ENCODE assay signal across 17 cellular contexts in genomic region chr10:79321494-79321882, GRCh38. TPM values are rescaled to one million over a fixed set of nuclear protein-coding genes. Genes with fewer than 3 reads are reported as not detected.
DNase-seq lines count a peak whose midpoint lies in the region; ATAC-seq and TF ChIP-seq lines count a peak whose summit lies in the region.
"Had no signal": no experiment of that assay in that cellular context is flagged by ENCODE, and none has a peak within 500 bp of the region (broad histone marks: within the 10 kb centered on the region; RNA-seq: fewer than 3 reads in every experiment).

No MANE protein-coding gene starts in this region.

- H3K36me3 ChIP-seq in SJSA1: 0 out of 2 replicates have a peak, but pooled peaks cover 4% of the 10 kb centered on the region
- no peaks in the 10 kb centered on the region for H3K36me3 ChIP-seq in fibroblast of lung (ENCODE audit: control insufficient read depth, insufficient read depth, low read length)
- H3K36me3 ChIP-seq: gastrocnemius medialis, tibial artery had no signal

- H3K36me3 Mint-ChIP-seq in stimulated activated naive CD8-positive, alpha-beta T cell treated with anti-CD3 and anti-CD28 coated beads, Interleukin-15, Interleukin-2, amounts not matched to agents 100 ng/mL and 50 ng/mL, for 24 hours (ENCODE audit: low read depth): no peaks in the 10 kb centered on the region

- no peak for DNase-seq in stimulated activated naive CD8-positive, alpha-beta T cell treated with anti-CD3 and anti-CD28 coated beads, Interleukin-15, Interleukin-2, amounts not matched to agents 100 U/mL and 50 U/mL, for 24 hours
- DNase-seq in SJSA1 (ENCODE audit: low read depth in 1 of 2, low spot score in 2 of 2) (no peak), fibroblast of lung (ENCODE audit: low read depth in 2 of 2) (no peak), kidney glomerular epithelial cell (lab: John Stamatoyannopoulos, UW) (no peak), DMS53 treated with DMSO at 0.1 percent for 48 hours (lab: John Stamatoyannopoulos, UW; ENCODE audit: unreplicated experiment) (no peak)
- DNase-seq in activated naive CD4-positive, alpha-beta T cell treated with anti-CD3 and anti-CD28 coated beads, Interleukin-2, amount 50 U/mL, for 16 hours: no peak
- DNase-seq: activated CD8-positive, alpha-beta memory T cell treated with anti-CD3 and anti-CD28 coated beads for 24 hours; activated gamma-delta T cell; cortex of kidney; DMS153; gastrocnemius medialis; NCI-H524 treated with DMSO at 0.1 percent for 48 hours; tibial artery had no signal

- peaks cover 76% of the 10 kb centered on the region for H3K4me1 ChIP-seq in SJSA1 (replicated peaks)
- peaks cover 35% of the 10 kb centered on the region for H3K4me1 ChIP-seq in fibroblast of lung (ENCODE audit: control insufficient read depth, extremely low read depth, insufficient read depth, low read length)

- H4K20me1 ChIP-seq in fibroblast of lung (ENCODE audit: control insufficient read depth, extremely low read depth, insufficient read depth, low read length): no peaks in the 10 kb centered on the region

- H3K4me2 ChIP-seq in fibroblast of lung (ENCODE audit: extremely low read depth, insufficient read depth, low read length): no peak overlapping the region

- TF ChIP-seq CTCF in fibroblast of lung (conservative IDR thresholded peaks at IDR 0.05 in 1 of 2, IDR thresholded peaks at IDR 0.05 in 1 of 2; ENCODE audit: low read depth in 1 of 2, low read length in 2 of 2): no peak

- no peaks in the 10 kb centered on the region for H3K27me3 ChIP-seq in SJSA1 (replicated peaks)
- H3K27me3 ChIP-seq in fibroblast of lung (ENCODE audit: control insufficient read depth, insufficient read depth, low read length): no peaks in the 10 kb centered on the region
- H3K27me3 ChIP-seq: gastrocnemius medialis, tibial artery had no signal

- H3K4me3 Mint-ChIP-seq in stimulated activated naive CD8-positive, alpha-beta T cell treated with anti-CD3 and anti-CD28 coated beads, Interleukin-15, Interleukin-2, amounts not matched to agents 100 ng/mL and 50 ng/mL, for 24 hours: no peak overlapping the region
- H3K4me3 Mint-ChIP-seq: B cell had no signal

- H3K27ac Mint-ChIP-seq in stimulated activated naive CD8-positive, alpha-beta T cell treated with anti-CD3 and anti-CD28 coated beads, Interleukin-15, Interleukin-2, amounts not matched to agents 100 ng/mL and 50 ng/mL, for 24 hours: peak overlapping the region; percentile 60
- H3K27ac Mint-ChIP-seq: B cell had no signal

- H3K79me2 ChIP-seq in fibroblast of lung (ENCODE audit: control insufficient read depth, insufficient read depth, low read length): no peaks in the 10 kb centered on the region

- peaks cover 4% of the 10 kb centered on the region for H3K9me3 Mint-ChIP-seq in stimulated activated naive CD8-positive, alpha-beta T cell treated with anti-CD3 and anti-CD28 coated beads, Interleukin-15, Interleukin-2, amounts not matched to agents 100 ng/mL and 50 ng/mL, for 24 hours

- H3K27me3 Mint-ChIP-seq in stimulated activated naive CD8-positive, alpha-beta T cell treated with anti-CD3 and anti-CD28 coated beads, Interleukin-15, Interleukin-2, amounts not matched to agents 100 ng/mL and 50 ng/mL, for 24 hours: no peaks in the 10 kb centered on the region
- H3K27me3 Mint-ChIP-seq: B cell had no signal

- ATAC-seq in stimulated activated naive CD8-positive, alpha-beta T cell treated with anti-CD3 and anti-CD28 coated beads, Interleukin-15, Interleukin-2, amounts not matched to agents 100 U/mL and 50 U/mL, for 24 hours: no peak
- no peak for ATAC-seq in HG03457 (IDR thresholded peaks at IDR 0.05; ENCODE audit: unreplicated experiment)

- H3K9ac ChIP-seq in fibroblast of lung (ENCODE audit: insufficient read depth, low read length): no peak overlapping the region

- no peak overlapping the region for H3K4me3 ChIP-seq in SJSA1
- H3K4me3 ChIP-seq in fibroblast of lung (replicated peaks in 1 of 4; ENCODE audit: control extremely low read depth in 1 of 4, insufficient read depth in 1 of 4, low read depth in 3 of 4, low read length in 4 of 4): no peak overlapping the region
- H3K4me3 ChIP-seq: gastrocnemius medialis, SK-N-MC, tibial artery had no signal

- H3K27ac ChIP-seq in SJSA1 (peak overlapping the region; percentile 78), fibroblast of lung (ENCODE audit: insufficient read depth, low read length) (peak overlapping the region; percentile 12)
- H3K27ac ChIP-seq: SK-N-MC, tibial artery had no signal

- peaks cover 86% of the 10 kb centered on the region for H3K4me1 Mint-ChIP-seq in stimulated activated naive CD8-positive, alpha-beta T cell treated with anti-CD3 and anti-CD28 coated beads, Interleukin-15, Interleukin-2, amounts not matched to agents 100 ng/mL and 50 ng/mL, for 24 hours (ENCODE audit: low read depth)

- no peak overlapping the region for H2AFZ ChIP-seq in fibroblast of lung (ENCODE audit: low read length)

- H3K9me3 ChIP-seq in SJSA1 (replicated peaks) (no peaks in the 10 kb centered on the region; the same call in 1 of the 2 replicates), fibroblast of lung (ENCODE audit: control insufficient read depth, insufficient read depth, low read depth, low read length) (no peaks in the 10 kb centered on the region)
- H3K9me3 ChIP-seq: gastrocnemius medialis, tibial artery had no signal

RNA-seq across cellular contexts. Expression of gene PPIF, which starts 25.8 kb away (rescaled TPM):
- total RNA-seq in SJSA1 (2014; rRNA removed; shearing (Covaris generic)): 31.7 and 42.1 TPM in 2 replicates
- 18.2 and 18.7 TPM in 2 replicates for total RNA-seq in fibroblast of lung
- 63.0 and 82.2 TPM in 2 replicates for polyA plus RNA-seq in fibroblast of lung
- polyA plus RNA-seq in fibroblast of lung (2012): 53.2 and 71.9 TPM in 2 replicates
- polyA minus RNA-seq in fibroblast of lung (ENCODE audit: low replicate concordance): 137 and 359 TPM in 2 replicates
